6 cellular contexts compared by ENCODE assay signal in genomic region chr1:156291226-156292061, GRCh38. TPM values are rescaled to one million over a fixed set of nuclear protein-coding genes. Genes with fewer than 3 reads are reported as not detected.
DNase-seq lines count a peak whose midpoint lies in the region; ATAC-seq and TF ChIP-seq lines count a peak whose summit lies in the region.

No MANE protein-coding gene starts in this region.

- no peaks in the 10 kb centered on the region for H3K36me3 ChIP-seq in Panc1 (ENCODE audit: control insufficient read depth, insufficient read depth, low read length)

- in situ Hi-C loops in Panc1 (cut with HindIII; ENCODE audit: low pct_unique_long_range_greater_than_20kb, low sequenced_read_pairs): no loop called here

- no TSS peak for BruUV-seq in Panc1 (replicated peaks; lab: Mats Ljungman, UMichigan)

- peaks cover 18% of the 10 kb centered on the region for H3K4me1 ChIP-seq in Panc1 (ENCODE audit: control insufficient read depth, insufficient read depth, low read length)

- TF ChIP-seq CTCF in Panc1 (IDR thresholded peaks at IDR 0.05) (no peak), fibroblast of villous mesenchyme (IDR thresholded peaks at IDR 0.05; ENCODE audit: insufficient read depth, low read depth, low read length) (no peak)

- H3K9me3 ChIP-seq in Panc1 (ENCODE audit: control insufficient read depth, insufficient read depth, low read depth, low read length): no peaks in the 10 kb centered on the region

- H3K4me3 ChIP-seq in Panc1 (ENCODE audit: low read depth in 2 of 2, low read length in 2 of 2) (peak overlapping the region; percentile 52 to 64), fibroblast of villous mesenchyme (ENCODE audit: low read depth, low read length) (peak overlapping the region; percentile 75)

- no peaks in the 10 kb centered on the region for H3K27me3 ChIP-seq in Panc1 (ENCODE audit: control insufficient read depth, insufficient read depth, low read length)

- POLR2A ChIA-PET in Panc1 (lab: Charles Lee): no interaction called here

- DNase-seq in Panc1 (ENCODE audit: low read depth, low spot score) (peak; percentile 48), fibroblast of villous mesenchyme (ENCODE audit: low read depth) (peak; percentile 87), posterior cingulate gyrus (peak; percentile 74 to 98 (median 84))

- H3K27ac ChIP-seq in Panc1 (ENCODE audit: low read length): peak overlapping the region; percentile 90

- CTCF ChIA-PET in Panc1 (lab: Charles Lee): no interaction called here

- ATAC-seq in GM18909 (IDR thresholded peaks at IDR 0.05; ENCODE audit: poor library complexity, unreplicated experiment) (peak; percentile 58), Panc1 (peak; percentile 97), HG02840 (IDR thresholded peaks at IDR 0.05; ENCODE audit: low FRiP score, unreplicated experiment) (no peak), GM21786 (IDR thresholded peaks at IDR 0.05; ENCODE audit: unreplicated experiment) (no peak)

- intact Hi-C loops in Panc1 (cut with micrococcal nuclease; ENCODE audit: unreplicated experiment) (no loop called here), posterior cingulate gyrus (cut with DNase I) (loop anchor here (10.0 kb wide), 1 partner anchor 57 kb away; no protein-coding TSS in a partner anchor)

RNA-seq across cellular contexts. Expression of gene GLMP, which starts 4.0 kb away (rescaled TPM):
- total RNA-seq in Panc1 (2021; ENCODE audit: unreplicated experiment): 60.2 TPM
- 59.7 TPM for polyA plus RNA-seq in Panc1 (2012; ENCODE audit: insufficient read length)
- total RNA-seq in fibroblast of villous mesenchyme: 55.3 and 55.4 TPM in 2 replicates

RNA-seq across cellular contexts. Expression of gene TMEM79, which starts 7.3 kb away (rescaled TPM):
- total RNA-seq in Panc1 (2021; ENCODE audit: unreplicated experiment): 5.5 TPM
- 6.9 TPM for polyA plus RNA-seq in Panc1 (2012; ENCODE audit: insufficient read length)
- total RNA-seq in fibroblast of villous mesenchyme: 0.86 and 1.3 TPM in 2 replicates

RNA-seq across cellular contexts. Expression of gene VHLL, which starts 7.7 kb away (rescaled TPM):
- total RNA-seq in Panc1 (2021; ENCODE audit: unreplicated experiment) (0.28 TPM), fibroblast of villous mesenchyme (0.32 TPM in 1 of 2 replicates, not detected in the other)
- polyA plus RNA-seq in Panc1 (2012; ENCODE audit: insufficient read length): not detected

RNA-seq across cellular contexts. Expression of gene SMG5, which starts 8.8 kb away (rescaled TPM):
- 117 TPM for total RNA-seq in Panc1 (2021; ENCODE audit: unreplicated experiment)
- polyA plus RNA-seq in Panc1 (2012; ENCODE audit: insufficient read length): 77.8 TPM
- 52.2 and 63.5 TPM in 2 replicates for total RNA-seq in fibroblast of villous mesenchyme

RNA-seq across cellular contexts. Expression of gene PAQR6, which starts 43.6 kb away (rescaled TPM):
- total RNA-seq in Panc1 (2021; ENCODE audit: unreplicated experiment) (0.92 TPM), fibroblast of villous mesenchyme (0.43 and 0.64 TPM in 2 replicates)
- 1.3 TPM for polyA plus RNA-seq in Panc1 (2012; ENCODE audit: insufficient read length)

Comparison
In these comparisons a context has a peak if more than half of its experiments do, and no peak if none do; other contexts are left out.
1. ATAC-seq: peak in GM18909 (single experiment) and Panc1 (single experiment); none in HG02840 (single experiment) and GM21786 (single experiment).
2. Peak in every context shown above with its lines, with median percentiles within 50 percentile points of each other: DNase-seq.